14 cellular contexts compared by ENCODE assay signal in genomic region chr13:110628477-110628793, GRCh38. TPM values are rescaled to one million over a fixed set of nuclear protein-coding genes. Genes with fewer than 3 reads are reported as not detected.
DNase-seq lines count a peak whose midpoint lies in the region.
"Had no signal": no experiment of that assay in that cellular context is flagged by ENCODE, and none has a peak within 500 bp of the region (broad histone marks: within the 10 kb centered on the region; RNA-seq: fewer than 3 reads in every experiment).

No MANE protein-coding gene starts in this region.

- no peaks in the 10 kb centered on the region for H3K27me3 ChIP-seq in rectal smooth muscle tissue (ENCODE audit: control insufficient read depth, insufficient read depth, low read length)
- H3K27me3 ChIP-seq in MG63: no peaks in the 10 kb centered on the region

- H3K4me1 ChIP-seq in rectal smooth muscle tissue (ENCODE audit: control insufficient read depth, insufficient read depth, low read length): peaks cover 20% of the 10 kb centered on the region
- H3K4me1 ChIP-seq: HAP-1 had no signal

- peak; percentile 33 for DNase-seq in HT1080 (ENCODE audit: low read depth)
- peak; percentile 46 for DNase-seq in brain pericyte (ENCODE audit: low read depth, low spot score)
- DNase-seq in hepatic stellate cell (ENCODE audit: low spot score): peak; percentile 89
- no peak for DNase-seq in MG63
- no peak for DNase-seq in activated CD4-positive, CD25-positive, alpha-beta regulatory T cell treated with anti-CD3 and anti-CD28 coated beads, Interleukin-2, amount 50 U/mL, for 72 hours
- no peak for DNase-seq in NCI-H2081 treated with DMSO at 0.1 percent for 48 hours (lab: John Stamatoyannopoulos, UW)
- DNase-seq: activated CD8-positive, alpha-beta memory T cell treated with anti-CD3 and anti-CD28 coated beads, Interleukin-2, amount 50 U/mL, for 4 hours; CD8-positive, alpha-beta memory T cell; GF-D8; NCI-H2081; SIG-M5; stimulated activated CD4-positive, alpha-beta T cell treated with anti-CD3 and anti-CD28 coated beads, Interleukin-4, amount 100 ng/mL, for 1 hour had no signal

- H3K27ac ChIP-seq in rectal smooth muscle tissue (ENCODE audit: low read depth, low read length): peak overlapping the region; percentile 78

- H3K9ac ChIP-seq in rectal smooth muscle tissue (ENCODE audit: low read length): no peak overlapping the region

- H3K4me3 ChIP-seq in rectal smooth muscle tissue (ENCODE audit: low read length) (no peak overlapping the region), MG63 (no peak overlapping the region)
- H3K4me3 ChIP-seq: HAP-1 had no signal

- H3K9me3 ChIP-seq in MG63: no peaks in the 10 kb centered on the region
- H3K9me3 ChIP-seq: HAP-1 had no signal

- H3K36me3 ChIP-seq in rectal smooth muscle tissue (ENCODE audit: control insufficient read depth, insufficient read depth, low read length) (peaks cover 7% of the 10 kb centered on the region), MG63 (peaks cover 40% of the 10 kb centered on the region)

RNA-seq across cellular contexts. Expression of gene NAXD, which starts 13.1 kb away (rescaled TPM):
- 22.8 and 22.9 TPM in 2 replicates for total RNA-seq in HT1080 (2014; rRNA removed; shearing (Covaris generic))
- polyA plus RNA-seq in HT1080 (2015; cell fraction: cytosol; rRNA removed): 25.9 and 28.2 TPM in 2 replicates
- 47.5 and 50.4 TPM in 2 replicates for polyA plus RNA-seq in HT1080 (2015; cell fraction: nucleus; rRNA removed)
- total RNA-seq in MG63 (2014; rRNA removed; shearing (Covaris generic); ENCODE audit: low replicate concordance): 11.7 and 12.3 TPM in 2 replicates

Comparison
In these comparisons a context has a peak if more than half of its experiments do, and no peak if none do; other contexts are left out.
1. DNase-seq: peak in HT1080 (single experiment), brain pericyte (single experiment) and hepatic stellate cell (single experiment); none in MG63 (single experiment), activated CD4-positive, CD25-positive, alpha-beta regulatory T cell treated with anti-CD3 and anti-CD28 coated beads, Interleukin-2, amount 50 U/mL, for 72 hours (single experiment) and NCI-H2081 treated with DMSO at 0.1 percent for 48 hours (single experiment).